Comparison of ENCODE assay signal across 8 cellular contexts in genomic region chr7:140696024-140696678, GRCh38. TPM values are rescaled to one million over a fixed set of nuclear protein-coding genes. Genes with fewer than 3 reads are reported as not detected.
A peak's percentile ranks its signal among the peaks of the same experiment; 100 is the strongest.
DNase-seq lines count a peak whose midpoint lies in the region; ATAC-seq and TF ChIP-seq lines count a peak whose summit lies in the region.

No MANE protein-coding gene starts in this region.

- intact Hi-C loops in left cardiac atrium (cut with DNase I) (no loop called here), prostate gland (cut with DNase I) (loop anchor here (10.0 kb wide), 1 partner anchor 229 kb away; the partner anchor contains the start of gene BRAF), upper lobe of right lung (cut with DNase I) (no loop called here)

- H3K27me3 ChIP-seq in prostate gland (replicated peaks; ENCODE audit: insufficient read depth) (no peaks in the 10 kb centered on the region), upper lobe of right lung (no peaks in the 10 kb centered on the region)

- peak overlapping the region; percentile 36 for H3K27ac ChIP-seq in adipose tissue (ENCODE audit: low read depth, low read length)
- peak overlapping the region; percentile 93 to 94 for H3K27ac ChIP-seq in prostate gland
- H3K27ac ChIP-seq in upper lobe of right lung, result peak overlapping the region; percentile 91

- WGBS in adipose tissue, 3 donors, result 17 to 28% (median 22%) methylated on average over 23 of the region's 23 CpGs
- WGBS in prostate gland, result 16% methylated on average over 23 of the region's 23 CpGs

- in situ Hi-C loops in G401 (cut with HindIII; ENCODE audit: low sequenced_read_pairs), result no loop called here

- TF ChIP-seq CTCF in prostate gland (IDR thresholded peaks at IDR 0.05) (no peak), upper lobe of right lung (IDR thresholded peaks at IDR 0.05) (no peak)

- peaks cover 0 to 3% of the 10 kb centered on the region in 2 donors for H3K36me3 ChIP-seq in prostate gland
- H3K36me3 ChIP-seq in upper lobe of right lung, result peaks cover 12% of the 10 kb centered on the region

- ATAC-seq in HG03139 (IDR thresholded peaks at IDR 0.05; ENCODE audit: unreplicated experiment) (peak; percentile 90), left cardiac atrium (peak; percentile 98), upper lobe of right lung (no peak)

- peak; percentile 97 for DNase-seq in G401 (ENCODE audit: low spot score)
- peak; percentile 87 to 93 for DNase-seq in SHP77 (lab: John Stamatoyannopoulos, UW)
- DNase-seq in left cardiac atrium, result peak; percentile 97
- DNase-seq in prostate gland (ENCODE audit: low spot score), result peak; percentile 92
- DNase-seq in upper lobe of right lung, result peak; percentile 98
- DNase-seq in NCI-H128 (lab: John Stamatoyannopoulos, UW; ENCODE audit: unreplicated experiment), result no peak

- peaks cover 5% of the 10 kb centered on the region for H3K4me1 ChIP-seq in prostate gland (replicated peaks)
- peaks cover 16% of the 10 kb centered on the region for H3K4me1 ChIP-seq in upper lobe of right lung

- H3K4me3 ChIP-seq in prostate gland (peak overlapping the region; percentile 69 to 79), upper lobe of right lung (peak overlapping the region; percentile 73)

- H3K9me3 ChIP-seq in prostate gland (no peaks in the 10 kb centered on the region), upper lobe of right lung (no peaks in the 10 kb centered on the region)

- TF ChIP-seq POLR2A in prostate gland (IDR thresholded peaks at IDR 0.05), result no peak

RNA-seq across cellular contexts. Expression of gene NDUFB2, which starts 0.4 kb away (rescaled TPM):
- 240 and 476 TPM in 2 replicates for total RNA-seq in G401 (2014; rRNA removed; shearing (Covaris generic))
- 100 to 1,000 TPM; 186 to 435 (median 407) TPM for polyA plus RNA-seq in adipose tissue
- total RNA-seq in left cardiac atrium, result 100 to 1,000 TPM; 499 to 528 TPM
- total RNA-seq in prostate gland, result 100 to 1,000 TPM; 151 to 333 TPM
- total RNA-seq in upper lobe of right lung, result 160 TPM

RNA-seq across cellular contexts. Expression of gene ADCK2, which starts 23.4 kb away (rescaled TPM):
- 22.3 and 26.3 TPM in 2 replicates for total RNA-seq in G401 (2014; rRNA removed; shearing (Covaris generic))
- polyA plus RNA-seq in adipose tissue, result 10 to 100 TPM; 13.3 to 15.5 (median 13.5) TPM
- total RNA-seq in left cardiac atrium (10 to 100 TPM; 12.9 to 14.7 TPM), prostate gland (10 to 100 TPM; 26.5 to 30.6 TPM), upper lobe of right lung (18.2 TPM)

RNA-seq across cellular contexts. Expression of gene DENND2A, which starts 55.5 kb away (rescaled TPM):
- total RNA-seq in G401 (2014; rRNA removed; shearing (Covaris generic)), result 7.9 and 13.4 TPM in 2 replicates
- polyA plus RNA-seq in adipose tissue, result 10 to 100 TPM in 2 of 3 donors, 1 to 10 TPM in 1; 1.2 to 38.9 (median 10.1) TPM
- total RNA-seq in left cardiac atrium (10 to 100 TPM in 1 of 2 donors, 1 to 10 TPM in 1; 9.6 to 19.0 TPM), prostate gland (1 to 10 TPM; 4.0 to 9.2 TPM), upper lobe of right lung (26.2 TPM)

Comparison
In these comparisons a context has a peak if more than half of its experiments do, and no peak if none do; other contexts are left out.
1. H3K27ac ChIP-seq: peak in every context shown above with its lines; median percentile 94 in prostate gland; 91 in upper lobe of right lung; 36 in adipose tissue.